In the genomic region with DNA sequence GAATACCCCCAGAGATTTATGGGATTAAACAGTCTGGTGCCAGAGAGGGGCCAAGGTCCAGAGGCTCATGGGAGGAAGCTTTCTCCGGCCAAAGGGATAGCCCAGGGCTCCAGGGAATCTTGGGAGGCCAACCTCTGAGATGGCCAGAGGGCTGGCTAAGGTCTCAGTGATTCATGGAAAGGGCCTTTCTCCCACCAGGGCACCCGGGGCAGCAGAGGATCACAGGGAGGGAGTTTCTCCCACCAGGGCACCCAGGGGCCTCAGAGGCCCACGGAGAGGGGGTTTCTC, we compare ENCODE assay signal across 7 cellular contexts. TPM values are rescaled to one million over a fixed set of nuclear protein-coding genes. Genes with fewer than 3 reads are reported as not detected.
A peak's percentile ranks its signal among the peaks of the same experiment; 100 is the strongest.
DNase-seq lines count a peak whose midpoint lies in the region; ATAC-seq and TF ChIP-seq lines count a peak whose summit lies in the region.

No MANE protein-coding gene starts in this region.

- no peak overlapping the region for H3K4me3 Mint-ChIP-seq in mesothelial cell of epicardium

- H3K4me3 ChIP-seq in HUES48 (ENCODE audit: low read depth, low read length): no peak overlapping the region
- no peak overlapping the region for H3K4me3 ChIP-seq in breast epithelium
- H3K4me3 ChIP-seq in thoracic aorta: no peak overlapping the region

- H3K27ac ChIP-seq in HUES48 (ENCODE audit: low read depth, low read length): peak overlapping the region; percentile 24
- H3K27ac ChIP-seq in breast epithelium: peak overlapping the region; percentile 86 to 91
- peak overlapping the region; percentile 85 to 86 for H3K27ac ChIP-seq in thoracic aorta

- no peak for DNase-seq in breast epithelium (ENCODE audit: low spot score in 2 of 2)
- no peak for DNase-seq in mesothelial cell of epicardium (ENCODE audit: low spot score in 2 of 2, unreplicated experiment in 2 of 2)
- DNase-seq in thoracic aorta (ENCODE audit: low spot score): no peak
- DNase-seq in stimulated activated CD4-positive, alpha-beta T cell treated with anti-CD3 and anti-CD28 coated beads, Interleukin-2, amount 100 ng/mL, for 48 hours: no peak
- no peak for DNase-seq in NCI-H69 (lab: John Stamatoyannopoulos, UW)

- peaks cover 7% of the 10 kb centered on the region for H3K4me1 Mint-ChIP-seq in mesothelial cell of epicardium

- H3K9me3 ChIP-seq in HUES48 (ENCODE audit: control insufficient read depth, insufficient read depth, low read length) (no peaks in the 10 kb centered on the region), breast epithelium (no peaks in the 10 kb centered on the region), thoracic aorta (no peaks in the 10 kb centered on the region)

- no peaks in the 10 kb centered on the region for H3K36me3 Mint-ChIP-seq in mesothelial cell of epicardium

- no peaks in the 10 kb centered on the region for H3K9me3 Mint-ChIP-seq in mesothelial cell of epicardium

- H3K4me1 ChIP-seq in HUES48 (ENCODE audit: control insufficient read depth, insufficient read depth, low read length) (peaks cover 8% of the 10 kb centered on the region), breast epithelium (no peaks in the 10 kb centered on the region), thoracic aorta (ENCODE audit: control insufficient read depth in 1 of 2, low read depth in 2 of 2) (peaks cover 7 to 16% of the 10 kb centered on the region in 2 donors)

- no peaks in the 10 kb centered on the region for H3K27me3 Mint-ChIP-seq in mesothelial cell of epicardium (ENCODE audit: low read depth)

- H3K27me3 ChIP-seq in HUES48 (ENCODE audit: control insufficient read depth, insufficient read depth, low read length): no peaks in the 10 kb centered on the region
- H3K27me3 ChIP-seq in breast epithelium: no peaks in the 10 kb centered on the region
- no peaks in the 10 kb centered on the region for H3K27me3 ChIP-seq in thoracic aorta (replicated peaks; ENCODE audit: insufficient read depth)

- ATAC-seq in thoracic aorta (ENCODE audit: insufficient number of reproducible peaks, low FRiP score, low read depth): no peak
- ATAC-seq in GM18873 (IDR thresholded peaks at IDR 0.05; ENCODE audit: low FRiP score, unreplicated experiment): no peak

- peak overlapping the region; percentile 94 for H3K27ac Mint-ChIP-seq in mesothelial cell of epicardium

- TF ChIP-seq POLR2A in breast epithelium (IDR thresholded peaks at IDR 0.05): no peak

- intact Hi-C loops in breast epithelium (cut with DNase I; ENCODE audit: low total_unique reads): loop anchor here (5.0 kb wide), 1 partner anchor 37 kb away; no protein-coding TSS in a partner anchor

- H3K36me3 ChIP-seq in HUES48 (ENCODE audit: control insufficient read depth, insufficient read depth, low read length) (no peaks in the 10 kb centered on the region), breast epithelium (no peaks in the 10 kb centered on the region), thoracic aorta (peaks cover 6% of the 10 kb centered on the region)

- no peak overlapping the region for H3K9ac ChIP-seq in HUES48 (ENCODE audit: low read depth, low read length)

- TF ChIP-seq CTCF in breast epithelium (IDR thresholded peaks at IDR 0.05) (no peak), mesothelial cell of epicardium (IDR thresholded peaks at IDR 0.05; ENCODE audit: unreplicated experiment) (no peak), thoracic aorta (IDR thresholded peaks at IDR 0.05) (no peak)

RNA-seq across cellular contexts. Expression of a gene that starts 15.0 kb away (rescaled TPM):
- total RNA-seq in breast epithelium (10 to 100 TPM; 26.9 to 49.0 (median 28.8) TPM), mesothelial cell of epicardium (45.3 to 47.3 TPM (median 45.7 TPM) in 3 replicates), thoracic aorta (10 to 100 TPM; 26.5 to 38.4 TPM)

RNA-seq across cellular contexts. Expression of a gene that starts 40.5 kb away (rescaled TPM):
- not detected for total RNA-seq in breast epithelium
- total RNA-seq in mesothelial cell of epicardium: not detected in 3 replicates
- total RNA-seq in thoracic aorta: not detected

RNA-seq across cellular contexts. Expression of a gene that starts 40.5 kb away (rescaled TPM):
- 10 to 100 TPM; 13.1 to 18.6 (median 14.6) TPM for total RNA-seq in breast epithelium
- total RNA-seq in mesothelial cell of epicardium: 22.9 to 29.6 TPM (median 27.1 TPM) in 3 replicates
- 10 to 100 TPM; 10.2 to 16.8 TPM for total RNA-seq in thoracic aorta

RNA-seq across cellular contexts. Expression of a gene that starts 43.4 kb away (rescaled TPM):
- 1 to 10 TPM in 2 of 3 donors, under 1 TPM in 1; 0.48 to 6.2 (median 3.1) TPM for total RNA-seq in breast epithelium
- total RNA-seq in mesothelial cell of epicardium: 3.5 to 4.4 TPM (median 4.3 TPM) in 3 replicates
- under 1 TPM; 0.27 to 0.99 TPM for total RNA-seq in thoracic aorta

RNA-seq across cellular contexts. Expression of a gene that starts 49.1 kb away (rescaled TPM):
- total RNA-seq in breast epithelium (under 1 TPM in 1 of 3 donors, not detected in 2; 0.29 TPM), mesothelial cell of epicardium (0.45 to 0.80 TPM (median 0.49 TPM) in 3 replicates), thoracic aorta (not detected)

Comparison
In these comparisons a context has a peak if more than half of its experiments do, and no peak if none do; other contexts are left out.
1. H3K27ac ChIP-seq: peak in every context shown above with its lines; median percentile 88 in breast epithelium; 86 in thoracic aorta; 24 in HUES48.